In the genomic region with DNA sequence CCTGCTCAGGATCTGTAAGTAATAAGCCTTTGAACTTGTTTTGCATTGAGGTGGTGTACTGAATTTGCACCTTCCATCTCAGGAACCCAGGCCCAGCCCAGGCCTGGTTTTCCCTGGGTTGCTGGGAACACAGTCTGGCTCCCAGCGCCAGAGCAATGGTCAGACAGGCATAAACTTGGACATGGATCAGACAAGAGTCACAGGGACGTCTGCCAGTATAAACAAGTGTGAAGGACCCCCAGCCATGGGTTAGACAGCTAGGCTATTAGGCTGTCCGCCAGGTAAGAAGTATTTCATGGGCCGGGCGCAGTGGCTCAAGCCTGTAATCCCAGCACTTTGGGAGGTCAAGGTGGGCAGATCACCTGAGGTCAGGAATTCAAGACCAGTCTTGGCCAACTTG, we compare ENCODE assay signal across 20 cellular contexts. TPM values are rescaled to one million over a fixed set of nuclear protein-coding genes. Genes with fewer than 3 reads are reported as not detected.
DNase-seq lines count a peak whose midpoint lies in the region; ATAC-seq and TF ChIP-seq lines count a peak whose summit lies in the region.
"Had no signal": no experiment of that assay in that cellular context is flagged by ENCODE, and none has a peak within 500 bp of the region (broad histone marks: within the 10 kb centered on the region; RNA-seq: fewer than 3 reads in every experiment).

No MANE protein-coding gene starts in this region.

- H3K9me3 ChIP-seq in left ventricle myocardium inferior (replicated peaks) (no peaks in the 10 kb centered on the region), T-helper 17 cell (ENCODE audit: control insufficient read depth, low read length, poor library complexity, severe bottlenecking) (no peaks in the 10 kb centered on the region)
- H3K9me3 ChIP-seq: SJSA1 had no signal

- H3K4me3 ChIP-seq in left ventricle myocardium inferior: no peak overlapping the region
- H3K4me3 ChIP-seq: SJSA1 had no signal

- DNase-seq in Right ventricle myocardium inferior (ENCODE audit: missing footprints): peak; percentile 50
- no peak for DNase-seq in left ventricle myocardium inferior
- peak; percentile 75 for DNase-seq in astrocyte of the hippocampus (ENCODE audit: low read depth, low spot score)
- DNase-seq in mesenteric fat pad (ENCODE audit: low spot score): peak; percentile 41
- no peak for DNase-seq in T-helper 17 cell
- DNase-seq in MV-4-11 (lab: John Stamatoyannopoulos, UW): no peak
- DNase-seq: DMS53, GDM1, MM.1S, NCI-H1092, NCI-H1436 treated with DMSO at 0.1 percent for 48 hours, NCI-H1930, NCI-H2171, NCI-H345, NCI-H524, NCI-H82, OCI-M1 had no signal

- no peaks in the 10 kb centered on the region for H3K36me3 ChIP-seq in left ventricle myocardium inferior
- H3K36me3 ChIP-seq: SJSA1 had no signal

- H3K4me3 Mint-ChIP-seq in T-helper 17 cell: no peak overlapping the region
- H3K4me3 Mint-ChIP-seq: CD14-positive monocyte had no signal

- intact Hi-C loops in Right ventricle myocardium inferior (cut with DNase I) (no loop called here), left ventricle myocardium inferior (cut with micrococcal nuclease) (no loop called here)

- no peak overlapping the region for H3K27ac Mint-ChIP-seq in T-helper 17 cell

- ATAC-seq in Right ventricle myocardium inferior (no peak), T-helper 17 cell (no peak), HG02763 (IDR thresholded peaks at IDR 0.05; ENCODE audit: unreplicated experiment) (no peak)

- H3K27ac ChIP-seq in left ventricle myocardium inferior (replicated peaks): no peak overlapping the region
- H3K27ac ChIP-seq: SJSA1 had no signal

- H3K36me3 Mint-ChIP-seq in T-helper 17 cell (ENCODE audit: low read depth): no peaks in the 10 kb centered on the region

- H3K4me1 Mint-ChIP-seq in T-helper 17 cell: peaks cover 9% of the 10 kb centered on the region

- no peaks in the 10 kb centered on the region for H3K27me3 Mint-ChIP-seq in T-helper 17 cell

- H3K4me1 ChIP-seq in left ventricle myocardium inferior: peaks cover 1% of the 10 kb centered on the region
- H3K4me1 ChIP-seq: SJSA1 had no signal

- no peak for TF ChIP-seq CTCF in left ventricle myocardium inferior (IDR thresholded peaks at IDR 0.05; ENCODE audit: borderline replicate concordance)

- H3K27me3 ChIP-seq in left ventricle myocardium inferior (ENCODE audit: low read depth): peaks cover 23% of the 10 kb centered on the region
- H3K27me3 ChIP-seq: SJSA1 had no signal

RNA-seq across cellular contexts. Expression of a gene that starts 5.5 kb away (rescaled TPM):
- total RNA-seq in Right ventricle myocardium inferior (2.8 TPM), left ventricle myocardium inferior (2.0 TPM), mesenteric fat pad (0.22 TPM), T-helper 17 cell (1 to 10 TPM in 1 of 2 donors, under 1 TPM in 1; 0.65 to 1.3 TPM)
- total RNA-seq: SJSA1 had no signal

RNA-seq across cellular contexts. Expression of a gene that starts 38.7 kb away (rescaled TPM):
- total RNA-seq in Right ventricle myocardium inferior (0.24 TPM), left ventricle myocardium inferior (0.14 TPM), mesenteric fat pad (not detected), T-helper 17 cell (not detected)

Comparison
In these comparisons a context has a peak if more than half of its experiments do, and no peak if none do; other contexts are left out.
1. DNase-seq: peak in Right ventricle myocardium inferior (single experiment), astrocyte of the hippocampus (single experiment) and mesenteric fat pad (single experiment); none in left ventricle myocardium inferior (single experiment), T-helper 17 cell (0 of 3) and MV-4-11 (single experiment).